19 cellular contexts compared by ENCODE assay signal in genomic region chr10:113309791-113310190, GRCh38.
A peak's percentile ranks its signal among the peaks of the same experiment; 100 is the strongest.
DNase-seq lines count a peak whose midpoint lies in the region; ATAC-seq and TF ChIP-seq lines count a peak whose summit lies in the region.
"Had no signal": no experiment of that assay in that cellular context is flagged by ENCODE, and none has a peak within 500 bp of the region (broad histone marks: within the 10 kb centered on the region; RNA-seq: fewer than 3 reads in every experiment).

No MANE protein-coding gene starts in this region.

- DNase-seq in GM23338 (ENCODE audit: low spot score) (no peak), ecto neural progenitor cell (ENCODE audit: low spot score) (peak; percentile 77), medulla oblongata (ENCODE audit: extremely low spot score) (peak; percentile 81), retina (peak; percentile 24), HuH-7.5 (ENCODE audit: low spot score) (no peak), T-helper 2 cell (no peak)
- DNase-seq: ACHN, BE2C, EL, HFFc6, KG1, NCI-H1105, NCI-H187, NCI-H2171, NCI-H510A, Peyer's patch, SHP77 had no signal

- no peak overlapping the region for H3K27ac Mint-ChIP-seq in GM23338
- H3K27ac Mint-ChIP-seq: HFFc6 had no signal

- no peaks in the 10 kb centered on the region for H3K9me3 Mint-ChIP-seq in GM23338

- TF ChIP-seq CTCF in GM23338 (conservative IDR thresholded peaks at IDR 0.05; ENCODE audit: low read depth in 2 of 2): no peak

- H3K36me3 Mint-ChIP-seq in GM23338 (ENCODE audit: low read depth): no peaks in the 10 kb centered on the region

- no peaks in the 10 kb centered on the region for H3K36me3 ChIP-seq in GM23338 (ENCODE audit: insufficient read depth)
- H3K36me3 ChIP-seq: BE2C, Peyer's patch had no signal

- H3K4me1 ChIP-seq in GM23338 (ENCODE audit: insufficient read depth): 0 out of 2 replicates have a peak, but pooled peaks cover 6% of the 10 kb centered on the region
- H3K4me1 ChIP-seq: BE2C, Peyer's patch had no signal

- no peaks in the 10 kb centered on the region for H4K20me1 ChIP-seq in GM23338 (replicated peaks; ENCODE audit: insufficient read depth)

- H3K27ac ChIP-seq in GM23338 (ENCODE audit: low read depth): no peak overlapping the region
- H3K27ac ChIP-seq: HL-60, Peyer's patch had no signal

- H3K79me2 ChIP-seq in GM23338 (replicated peaks; ENCODE audit: insufficient read depth): no peaks in the 10 kb centered on the region

- 0 out of 2 replicates have a peak, but pooled peaks cover 3% of the 10 kb centered on the region for H3K9me2 ChIP-seq in GM23338 (ENCODE audit: insufficient read depth)

- no peaks in the 10 kb centered on the region for H3F3A ChIP-seq in GM23338 (replicated peaks; ENCODE audit: low read depth)

- H2AFZ ChIP-seq in GM23338: peak overlapping the region; percentile 78

- H3K4me3 Mint-ChIP-seq in GM23338: no peak overlapping the region
- H3K4me3 Mint-ChIP-seq: HFFc6 had no signal

- H3K27me3 ChIP-seq in GM23338 (ENCODE audit: insufficient read depth): no peaks in the 10 kb centered on the region
- H3K27me3 ChIP-seq: BE2C, Peyer's patch had no signal

- peak; percentile 96 for ATAC-seq in GM23338
- no peak for ATAC-seq in GM21619 (IDR thresholded peaks at IDR 0.05; ENCODE audit: unreplicated experiment)

- peaks cover under 1% of the 10 kb centered on the region for H3K27me3 Mint-ChIP-seq in GM23338 (ENCODE audit: insufficient read depth, low read depth, poor library complexity)

- H3K4me2 ChIP-seq in GM23338: no peak overlapping the region

- no peak overlapping the region for H3K4me3 ChIP-seq in GM23338
- H3K4me3 ChIP-seq: Peyer's patch had no signal

- peaks cover 6% of the 10 kb centered on the region for H3K4me1 Mint-ChIP-seq in GM23338

TF ChIP-seq in GM23338, 12 proteins besides CTCF, POLR2A, EP300 and RAD21:
- no peak for TF ChIP-seq JUNB (IDR thresholded peaks at IDR 0.05; ENCODE audit: unreplicated experiment)
- no peak for TF ChIP-seq CREB1 (CRISPR knock-in tag; IDR thresholded peaks at IDR 0.05; ENCODE audit: low read depth)
- no peak for TF ChIP-seq EZH2phosphoT487 (IDR thresholded peaks at IDR 0.05; ENCODE audit: unreplicated experiment)
- no peak for TF ChIP-seq ETS1 (IDR thresholded peaks at IDR 0.05)
- TF ChIP-seq ZNF114 (CRISPR knock-in tag; IDR thresholded peaks at IDR 0.05): no peak
- no peak for TF ChIP-seq STAT1 (IDR thresholded peaks at IDR 0.05; ENCODE audit: unreplicated experiment)
- no peak for TF ChIP-seq NANOG (IDR thresholded peaks at IDR 0.05; ENCODE audit: borderline replicate concordance)
- TF ChIP-seq POLR2AphosphoS5 (IDR thresholded peaks at IDR 0.05; ENCODE audit: low read depth): no peak
- TF ChIP-seq, protein P1, sequence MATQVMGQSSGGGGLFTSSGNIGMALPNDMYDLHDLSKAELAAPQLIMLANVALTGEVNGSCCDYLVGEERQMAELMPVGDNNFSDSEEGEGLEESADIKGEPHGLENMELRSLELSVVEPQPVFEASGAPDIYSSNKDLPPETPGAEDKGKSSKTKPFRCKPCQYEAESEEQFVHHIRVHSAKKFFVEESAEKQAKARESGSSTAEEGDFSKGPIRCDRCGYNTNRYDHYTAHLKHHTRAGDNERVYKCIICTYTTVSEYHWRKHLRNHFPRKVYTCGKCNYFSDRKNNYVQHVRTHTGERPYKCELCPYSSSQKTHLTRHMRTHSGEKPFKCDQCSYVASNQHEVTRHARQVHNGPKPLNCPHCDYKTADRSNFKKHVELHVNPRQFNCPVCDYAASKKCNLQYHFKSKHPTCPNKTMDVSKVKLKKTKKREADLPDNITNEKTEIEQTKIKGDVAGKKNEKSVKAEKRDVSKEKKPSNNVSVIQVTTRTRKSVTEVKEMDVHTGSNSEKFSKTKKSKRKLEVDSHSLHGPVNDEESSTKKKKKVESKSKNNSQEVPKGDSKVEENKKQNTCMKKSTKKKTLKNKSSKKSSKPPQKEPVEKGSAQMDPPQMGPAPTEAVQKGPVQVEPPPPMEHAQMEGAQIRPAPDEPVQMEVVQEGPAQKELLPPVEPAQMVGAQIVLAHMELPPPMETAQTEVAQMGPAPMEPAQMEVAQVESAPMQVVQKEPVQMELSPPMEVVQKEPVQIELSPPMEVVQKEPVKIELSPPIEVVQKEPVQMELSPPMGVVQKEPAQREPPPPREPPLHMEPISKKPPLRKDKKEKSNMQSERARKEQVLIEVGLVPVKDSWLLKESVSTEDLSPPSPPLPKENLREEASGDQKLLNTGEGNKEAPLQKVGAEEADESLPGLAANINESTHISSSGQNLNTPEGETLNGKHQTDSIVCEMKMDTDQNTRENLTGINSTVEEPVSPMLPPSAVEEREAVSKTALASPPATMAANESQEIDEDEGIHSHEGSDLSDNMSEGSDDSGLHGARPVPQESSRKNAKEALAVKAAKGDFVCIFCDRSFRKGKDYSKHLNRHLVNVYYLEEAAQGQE (IDR thresholded peaks at IDR 0.05; ENCODE audit: unreplicated experiment): no peak
- no peak for TF ChIP-seq ZNF462 (CRISPR knock-in tag; IDR thresholded peaks at IDR 0.05)
- TF ChIP-seq EZH2 (IDR thresholded peaks at IDR 0.05; ENCODE audit: low read depth, unreplicated experiment): no peak

Comparison
In these comparisons a context has a peak if more than half of its experiments do, and no peak if none do; other contexts are left out.
1. DNase-seq: peak in ecto neural progenitor cell (single experiment), medulla oblongata (single experiment) and retina (single experiment); none in GM23338 (single experiment), HuH-7.5 (single experiment) and T-helper 2 cell (0 of 5).